Comparison of ENCODE assay signal across 22 cellular contexts in the genomic region with DNA sequence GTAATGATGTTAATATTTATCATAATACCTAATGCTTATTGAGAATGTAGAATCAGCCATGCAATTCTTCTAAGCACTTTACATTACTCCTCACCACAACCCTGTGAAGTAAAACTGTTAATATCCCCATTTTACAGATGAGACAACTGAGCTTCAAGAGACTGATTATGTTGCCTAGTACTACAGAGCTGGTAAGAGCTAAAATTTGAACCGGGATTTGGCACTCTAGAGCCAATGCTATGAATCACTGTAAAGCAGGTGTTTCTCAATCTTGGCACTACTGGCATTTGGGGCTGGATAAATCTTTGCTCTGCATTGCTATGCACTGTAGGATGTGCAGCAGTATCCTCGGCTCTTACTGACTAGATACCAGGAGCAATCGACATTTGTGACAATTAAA.
DNase-seq lines count a peak whose midpoint lies in the region; ATAC-seq and TF ChIP-seq lines count a peak whose summit lies in the region.
"Had no signal": no experiment of that assay in that cellular context is flagged by ENCODE, and none has a peak within 500 bp of the region (broad histone marks: within the 10 kb centered on the region; RNA-seq: fewer than 3 reads in every experiment).

No MANE protein-coding gene starts in this region.

- peaks cover 31% of the 10 kb centered on the region; the same call in 1 of the 2 replicates for H3K79me2 ChIP-seq in GM23248 (ENCODE audit: insufficient read depth)

- no peak overlapping the region for H3K27ac ChIP-seq in GM23248
- H3K27ac ChIP-seq: BLaER1 treated with 17β-estradiol and CSF1 and Interleukin-3, amounts not matched to agents 10 nM and 100 nM had no signal

- 59 to 60% methylated on average over 3 of the region's 3 CpGs for WGBS in GM23248 (ENCODE audit: low coverage in 1 of 2, low lambda C conversion rate in 2 of 2, missing lambda C conversion rate in 2 of 2), 2 experiments

- no peaks in the 10 kb centered on the region for H3K4me1 Mint-ChIP-seq in effector memory CD8-positive, alpha-beta T cell (ENCODE audit: low read depth in 2 of 2)
- H3K4me1 Mint-ChIP-seq: CD4-positive, alpha-beta memory T cell had no signal

- no peak overlapping the region for H3K4me2 ChIP-seq in GM23248 (ENCODE audit: unreplicated experiment)
- H3K4me2 ChIP-seq: BLaER1 treated with 17β-estradiol and CSF1 and Interleukin-3, amounts not matched to agents 10 nM and 100 nM had no signal

- no peaks in the 10 kb centered on the region for H3K9me3 ChIP-seq in GM23248 (ENCODE audit: low read depth)
- H3K9me3 ChIP-seq: Caco-2 had no signal

- ATAC-seq in HG03108 (IDR thresholded peaks at IDR 0.05; ENCODE audit: unreplicated experiment): no peak
- no peak for ATAC-seq in effector memory CD8-positive, alpha-beta T cell (replicated peaks)
- ATAC-seq in GM19395 (IDR thresholded peaks at IDR 0.05; ENCODE audit: unreplicated experiment): no peak
- ATAC-seq: GM12878, Panc1 had no signal

- no peaks in the 10 kb centered on the region for H3K27me3 Mint-ChIP-seq in effector memory CD8-positive, alpha-beta T cell
- H3K27me3 Mint-ChIP-seq: CD4-positive, alpha-beta memory T cell had no signal

- no peaks in the 10 kb centered on the region; the same call in 1 of the 2 replicates for H3K4me1 ChIP-seq in GM23248 (ENCODE audit: insufficient read depth)
- H3K4me1 ChIP-seq: Caco-2 had no signal

- H3K27ac Mint-ChIP-seq in effector memory CD8-positive, alpha-beta T cell: no peak overlapping the region
- H3K27ac Mint-ChIP-seq: CD4-positive, alpha-beta memory T cell had no signal

- H3K36me3 ChIP-seq in GM23248 (ENCODE audit: low read depth): no peaks in the 10 kb centered on the region
- H3K36me3 ChIP-seq: BLaER1 treated with 17β-estradiol and CSF1 and Interleukin-3, amounts not matched to agents 10 nM and 100 nM had no signal

- no peaks in the 10 kb centered on the region for H3K27me3 ChIP-seq in GM23248 (replicated peaks; ENCODE audit: insufficient read depth)
- H3K27me3 ChIP-seq: BLaER1 treated with 17β-estradiol and CSF1 and Interleukin-3, amounts not matched to agents 10 nM and 100 nM had no signal

- H3K36me3 Mint-ChIP-seq in effector memory CD8-positive, alpha-beta T cell (ENCODE audit: insufficient read depth): no peaks in the 10 kb centered on the region
- H3K36me3 Mint-ChIP-seq: CD4-positive, alpha-beta memory T cell had no signal

- H2AFZ ChIP-seq in GM23248: no peak overlapping the region

- DNase-seq in GM23248: peak; percentile 15
- peak; percentile 4 to 7 for DNase-seq in cardiac fibroblast (ENCODE audit: low read depth in 2 of 2)
- DNase-seq in fibroblast of pulmonary artery (ENCODE audit: low read depth): peak; percentile 12
- DNase-seq in myocyte (ENCODE audit: low read depth): peak; percentile 40
- no peak for DNase-seq in effector memory CD8-positive, alpha-beta T cell
- no peak for DNase-seq in GM13977 (ENCODE audit: low spot score)
- DNase-seq: 8988T; Caco-2; CD4-positive, alpha-beta memory T cell; DND-41; Kasumi-1; MM.1S; NCI-H1048; NCI-H1417 treated with DMSO at 0.1 percent for 48 hours; NCI-H187 treated with DMSO at 0.1 percent for 48 hours; NCI-H2107; NCI-H510A had no signal

- H3K9me2 ChIP-seq in GM23248 (ENCODE audit: insufficient read depth): no peaks in the 10 kb centered on the region

- H3K9ac ChIP-seq in GM23248: no peak overlapping the region
- H3K9ac ChIP-seq: BLaER1 treated with 17β-estradiol and CSF1 and Interleukin-3, amounts not matched to agents 10 nM and 100 nM had no signal

- no peaks in the 10 kb centered on the region for H3F3A ChIP-seq in GM23248 (ENCODE audit: insufficient read depth)

- TF ChIP-seq CTCF in cardiac fibroblast (IDR thresholded peaks at IDR 0.05; ENCODE audit: low read depth, low read length) (no peak), fibroblast of pulmonary artery (IDR thresholded peaks at IDR 0.05; ENCODE audit: low read length, missing control alignments) (no peak), GM13977 (IDR thresholded peaks at IDR 0.05; ENCODE audit: extremely low read depth, insufficient read depth, missing control alignments) (no peak)

- no peak overlapping the region for H3K4me3 ChIP-seq in GM23248
- no peak overlapping the region for H3K4me3 ChIP-seq in cardiac fibroblast (replicated peaks in 1 of 2; ENCODE audit: low read depth in 2 of 2, low read length in 2 of 2)
- H3K4me3 ChIP-seq in fibroblast of pulmonary artery (replicated peaks; ENCODE audit: low read depth, low read length): no peak overlapping the region
- H3K4me3 ChIP-seq: BLaER1 treated with 17β-estradiol and CSF1 and Interleukin-3, amounts not matched to agents 10 nM and 100 nM; GM12878 had no signal

- H4K20me1 ChIP-seq in GM23248 (ENCODE audit: insufficient read depth): no peaks in the 10 kb centered on the region; the same call in 1 of the 2 replicates
- H4K20me1 ChIP-seq: BLaER1 treated with 17β-estradiol and CSF1 and Interleukin-3, amounts not matched to agents 10 nM and 100 nM had no signal

- no peak overlapping the region for H3K4me3 Mint-ChIP-seq in effector memory CD8-positive, alpha-beta T cell
- H3K4me3 Mint-ChIP-seq: CD4-positive, alpha-beta memory T cell had no signal

- peaks cover 0 to 1% of the 10 kb centered on the region in 2 donors for H3K9me3 Mint-ChIP-seq in effector memory CD8-positive, alpha-beta T cell

- in situ Hi-C loops in GM23248 (cut with MboI) (no loop called here), GM13977 (cut with MboI; ENCODE audit: low pct_unique_long_range_greater_than_20kb, low sequenced_read_pairs, unreplicated experiment) (no loop called here)

Comparison
In these comparisons a context has a peak if more than half of its experiments do, and no peak if none do; other contexts are left out.
1. DNase-seq: peak in GM23248 (single experiment), cardiac fibroblast (2 of 2), fibroblast of pulmonary artery (single experiment) and myocyte (single experiment); none in effector memory CD8-positive, alpha-beta T cell (0 of 3) and GM13977 (single experiment).